Comparison of ENCODE assay signal across 8 cellular contexts in genomic region chr1:226082959-226083302, GRCh38. TPM values are rescaled to one million over a fixed set of nuclear protein-coding genes. Genes with fewer than 3 reads are reported as not detected.
A peak's percentile ranks its signal among the peaks of the same experiment; 100 is the strongest.
DNase-seq lines count a peak whose midpoint lies in the region; ATAC-seq and TF ChIP-seq lines count a peak whose summit lies in the region.

No MANE protein-coding gene starts in this region.

- in situ Hi-C loops in SK-MEL-5 (cut with HindIII; ENCODE audit: low pct_unique_long_range_greater_than_20kb, low sequenced_read_pairs): no loop called here

- 5% methylated on average over 23 of the region's 23 CpGs; no CpG with 5 or more reads in 1 of the 2 experiments for WGBS in endodermal cell (ENCODE audit: insufficient coverage in 1 of 2, insufficient read length in 1 of 2), 2 experiments
- 1 to 2% methylated on average over 18 to 23 of the region's 23 CpGs for WGBS in aorta, 2 donors

- H3K27me3 Mint-ChIP-seq in endodermal cell (ENCODE audit: insufficient read depth): peaks cover 60% of the 10 kb centered on the region

- peak; percentile 71 for DNase-seq in AG08396 (ENCODE audit: low spot score)
- peak; percentile 45 for DNase-seq in SK-MEL-5 (ENCODE audit: low read depth, low spot score)
- peak; percentile 85 for DNase-seq in endodermal cell
- DNase-seq in mucosa of descending colon: peak in 1 of 3 donors; percentile 75
- peak; percentile 87 to 89 for DNase-seq in aorta

- ATAC-seq in GM18868 (IDR thresholded peaks at IDR 0.05; ENCODE audit: unreplicated experiment) (peak; percentile 9), HG03066 (IDR thresholded peaks at IDR 0.05; ENCODE audit: low read depth, unreplicated experiment) (peak; percentile 37), mucosa of descending colon (peak; percentile 74), aorta (ENCODE audit: low FRiP score) (peak; percentile 88), HG03565 (IDR thresholded peaks at IDR 0.05; ENCODE audit: unreplicated experiment) (no peak)

- TF ChIP-seq CTCF in endodermal cell (conservative IDR thresholded peaks at IDR 0.05) (no peak), mucosa of descending colon (IDR thresholded peaks at IDR 0.05) (no peak)

- no peaks in the 10 kb centered on the region for H3K9me3 Mint-ChIP-seq in endodermal cell

- H3K36me3 Mint-ChIP-seq in endodermal cell (ENCODE audit: low read depth): no peaks in the 10 kb centered on the region

- intact Hi-C loops in mucosa of descending colon (cut with DNase I, micrococcal nuclease): no loop called here
- intact Hi-C loops in aorta (cut with DNase I): loop anchor here in 1 of 2 donors (5.0 kb wide), 1 partner anchor 39 kb away; no protein-coding TSS in a partner anchor

- no peaks in the 10 kb centered on the region for H3K4me1 Mint-ChIP-seq in endodermal cell

- H3K4me3 ChIP-seq in endodermal cell (ENCODE audit: low read length) (peak overlapping the region; percentile 80), mucosa of descending colon (peak overlapping the region; percentile 50), aorta (ENCODE audit: low read length in 2 of 2) (peak overlapping the region; percentile 44 to 61)

- peak overlapping the region; percentile 70 for H3K4me3 Mint-ChIP-seq in endodermal cell

- H3K27ac ChIP-seq in endodermal cell (ENCODE audit: low read depth, low read length) (no peak overlapping the region), aorta (ENCODE audit: low read depth in 1 of 2, low read length in 2 of 2) (peak overlapping the region in 1 of 2 donors; percentile 35)

- H3K27me3 ChIP-seq in endodermal cell (ENCODE audit: control insufficient read depth, insufficient read depth, low read length, poor library complexity, severe bottlenecking): peaks cover 18% of the 10 kb centered on the region
- H3K27me3 ChIP-seq in aorta (ENCODE audit: control insufficient read depth in 1 of 2, insufficient read depth in 2 of 2, low read length in 1 of 2): no peaks in the 10 kb centered on the region

- no peak overlapping the region for H3K27ac Mint-ChIP-seq in endodermal cell

- peak overlapping the region; percentile 45 for H3K9ac ChIP-seq in endodermal cell (ENCODE audit: extremely low read depth, low read length, poor library complexity, severe bottlenecking)

- no peaks in the 10 kb centered on the region for H3K4me1 ChIP-seq in endodermal cell (ENCODE audit: control insufficient read depth, insufficient read depth, low read length)
- H3K4me1 ChIP-seq in mucosa of descending colon (ENCODE audit: low read depth): peaks cover 13% of the 10 kb centered on the region
- no peaks in the 10 kb centered on the region for H3K4me1 ChIP-seq in aorta (ENCODE audit: control insufficient read depth in 1 of 2, insufficient read depth in 2 of 2, low read length in 2 of 2)

- no peaks in the 10 kb centered on the region for H3K9me3 ChIP-seq in endodermal cell (ENCODE audit: control insufficient read depth, low read length)
- H3K9me3 ChIP-seq in mucosa of descending colon: no peaks in the 10 kb centered on the region
- H3K9me3 ChIP-seq in aorta (ENCODE audit: control insufficient read depth, low read length): no peaks in the 10 kb centered on the region

- no peaks in the 10 kb centered on the region for H3K36me3 ChIP-seq in endodermal cell (ENCODE audit: control insufficient read depth, insufficient read depth, low read length)
- H3K36me3 ChIP-seq in mucosa of descending colon (ENCODE audit: low read depth): no peaks in the 10 kb centered on the region
- no peaks in the 10 kb centered on the region for H3K36me3 ChIP-seq in aorta (ENCODE audit: control insufficient read depth in 1 of 2, insufficient read depth in 2 of 2, low read length in 1 of 2)

RNA-seq across cellular contexts. Expression of gene H3-3A, which starts 20.4 kb away (rescaled TPM):
- total RNA-seq in SK-MEL-5 (2014; rRNA removed; shearing (Covaris generic)): 217 and 228 TPM in 2 replicates
- polyA plus RNA-seq in SK-MEL-5 (2015; cell fraction: cytosol; rRNA removed): 473 and 575 TPM in 2 replicates
- 104 and 120 TPM in 2 replicates for polyA plus RNA-seq in SK-MEL-5 (2015; cell fraction: nucleus; rRNA removed)
- total RNA-seq in endodermal cell (100 to 1,000 TPM; 733 to 829 TPM), mucosa of descending colon (100 to 1,000 TPM; 466 to 839 (median 627) TPM), aorta (100 to 1,000 TPM; 310 to 349 TPM)
- 1,298 TPM for polyA plus RNA-seq in endodermal cell (2013, experiment 1 of 2)
- 1,242 TPM for polyA plus RNA-seq in endodermal cell (2013, experiment 2 of 2)
- 100 to 1,000 TPM; 464 to 699 TPM for polyA plus RNA-seq in aorta
